17 cellular contexts compared by ENCODE assay signal in genomic region chr5:142801495-142801871, GRCh38. TPM values are rescaled to one million over a fixed set of nuclear protein-coding genes. Genes with fewer than 3 reads are reported as not detected.
DNase-seq lines count a peak whose midpoint lies in the region; ATAC-seq and TF ChIP-seq lines count a peak whose summit lies in the region.
"Had no signal": no experiment of that assay in that cellular context is flagged by ENCODE, and none has a peak within 500 bp of the region (broad histone marks: within the 10 kb centered on the region; RNA-seq: fewer than 3 reads in every experiment).

No MANE protein-coding gene starts in this region.

- H3K9me3 ChIP-seq in BLaER1 (no peaks in the 10 kb centered on the region), hepatocyte (ENCODE audit: low read depth) (no peaks in the 10 kb centered on the region), esophagus squamous epithelium (no peaks in the 10 kb centered on the region)
- no peaks in the 10 kb centered on the region for H3K9me3 ChIP-seq in CD4-positive, alpha-beta memory T cell (ENCODE audit: control insufficient read depth in 1 of 2, low read length in 2 of 2)
- H3K9me3 ChIP-seq: gastroesophageal sphincter, thoracic aorta had no signal

- H3K36me3 ChIP-seq in BLaER1, result no peaks in the 10 kb centered on the region
- no peaks in the 10 kb centered on the region for H3K36me3 ChIP-seq in CD4-positive, alpha-beta memory T cell (ENCODE audit: insufficient read depth, low read length)
- no peaks in the 10 kb centered on the region for H3K36me3 ChIP-seq in hepatocyte (replicated peaks; ENCODE audit: insufficient read depth, low read depth)
- no peaks in the 10 kb centered on the region for H3K36me3 ChIP-seq in esophagus squamous epithelium
- H3K36me3 ChIP-seq: gastroesophageal sphincter, thoracic aorta had no signal

- DNase-seq in CD4-positive, alpha-beta memory T cell, result no peak
- DNase-seq in activated B cell treated with CpG ODN at 0.5 μM for 24 hours (no peak), hepatocyte (ENCODE audit: low spot score) (no peak), lower leg skin (ENCODE audit: low spot score in 2 of 2) (no peak), esophagus squamous epithelium (lab: John Stamatoyannopoulos, UW) (no peak)
- DNase-seq: anterior cingulate cortex, Karpas-422, NCI-H1436, PC-3 had no signal

- no peaks in the 10 kb centered on the region for H3K27me3 Mint-ChIP-seq in CD4-positive, alpha-beta memory T cell
- H3K27me3 Mint-ChIP-seq in activated B cell treated with CpG ODN at 0.5 μM for 24 hours, result no peaks in the 10 kb centered on the region

- TF ChIP-seq POLR2A in lower leg skin (IDR thresholded peaks at IDR 0.05) (no peak), esophagus squamous epithelium (IDR thresholded peaks at IDR 0.05) (no peak)

- no peak overlapping the region for H3K4me3 ChIP-seq in BLaER1
- H3K4me3 ChIP-seq in CD4-positive, alpha-beta memory T cell (ENCODE audit: low read length in 2 of 2), result no peak overlapping the region
- no peak overlapping the region for H3K4me3 ChIP-seq in hepatocyte
- H3K4me3 ChIP-seq in lower leg skin (ENCODE audit: low read depth, poor library complexity, severe bottlenecking), result no peak overlapping the region
- H3K4me3 ChIP-seq in esophagus squamous epithelium, result no peak overlapping the region
- H3K4me3 ChIP-seq: gastroesophageal sphincter, GM23338, lung, thoracic aorta had no signal

- peak overlapping the region; percentile 63 for H3K4me2 ChIP-seq in BLaER1
- peak overlapping the region; percentile 12 for H3K4me2 ChIP-seq in hepatocyte
- H3K4me2 ChIP-seq: GM23338 had no signal

- peaks cover 85% of the 10 kb centered on the region for H3K79me2 ChIP-seq in hepatocyte

- H3K4me1 Mint-ChIP-seq in CD4-positive, alpha-beta memory T cell, result peaks cover 36 to 60% (median 47%) of the 10 kb centered on the region in 4 donors
- peaks cover 58% of the 10 kb centered on the region for H3K4me1 Mint-ChIP-seq in activated B cell treated with CpG ODN at 0.5 μM for 24 hours

- peak overlapping the region in 6 of 8 donors; percentile 54 to 83 (median 71) for H3K4me3 Mint-ChIP-seq in CD4-positive, alpha-beta memory T cell
- no peak overlapping the region for H3K4me3 Mint-ChIP-seq in activated B cell treated with CpG ODN at 0.5 μM for 24 hours
- H3K4me3 Mint-ChIP-seq: GM23338 had no signal

- H4K20me1 ChIP-seq in BLaER1 (no peaks in the 10 kb centered on the region; the same call in 1 of the 2 replicates), hepatocyte (ENCODE audit: insufficient read depth, poor library complexity, severe bottlenecking) (no peaks in the 10 kb centered on the region)

- no peak for TF ChIP-seq CTCF in activated B cell treated with CpG ODN at 0.5 μM for 24 hours (IDR thresholded peaks at IDR 0.05)
- no peak for TF ChIP-seq CTCF in hepatocyte (IDR thresholded peaks at IDR 0.05; ENCODE audit: poor library complexity)
- no peak for TF ChIP-seq CTCF in lower leg skin (IDR thresholded peaks at IDR 0.05)
- no peak for TF ChIP-seq CTCF in esophagus squamous epithelium (IDR thresholded peaks at IDR 0.05)

- CTCF ChIA-PET in CD4-positive, alpha-beta memory T cell (lab: Charles Lee; ENCODE audit: partially characterized antibody), result interaction anchor here (0.9 to 5.4 kb wide), 4 partner anchors 15 to 88 kb away, joined by 3 to 34 read pairs (median 4); partner anchors contain the start of gene ARHGAP26
- CTCF ChIA-PET in activated B cell treated with CpG ODN at 0.5 μM for 24 hours (lab: Charles Lee), result interaction anchor here (2.1 kb wide), 1 partner anchor 31 kb away, joined by 6 read pairs; the partner anchor contains the start of gene ARHGAP26

- no peaks in the 10 kb centered on the region for H3K9me2 ChIP-seq in hepatocyte (replicated peaks; ENCODE audit: insufficient read depth)

- peaks cover 0 to 4% of the 10 kb centered on the region in 2 donors for H3K36me3 Mint-ChIP-seq in CD4-positive, alpha-beta memory T cell
- H3K36me3 Mint-ChIP-seq in activated B cell treated with CpG ODN at 0.5 μM for 24 hours (ENCODE audit: low read depth), result no peaks in the 10 kb centered on the region

- peaks cover 37% of the 10 kb centered on the region for H3K4me1 ChIP-seq in BLaER1
- peaks cover 51% of the 10 kb centered on the region for H3K4me1 ChIP-seq in CD4-positive, alpha-beta memory T cell (ENCODE audit: insufficient read depth, low read length)
- peaks cover 7% of the 10 kb centered on the region for H3K4me1 ChIP-seq in hepatocyte (ENCODE audit: insufficient read depth)
- peaks cover 0 to 11% (median 2%) of the 10 kb centered on the region in 3 donors for H3K4me1 ChIP-seq in esophagus squamous epithelium

- no peak for ATAC-seq in activated B cell treated with CpG ODN at 0.5 μM for 24 hours (ENCODE audit: low read depth)
- ATAC-seq in GM21619 (IDR thresholded peaks at IDR 0.05; ENCODE audit: unreplicated experiment), result no peak
- no peak for ATAC-seq in GM19455 (IDR thresholded peaks at IDR 0.05; ENCODE audit: unreplicated experiment)
- ATAC-seq: gastroesophageal sphincter, GM23338, PC-3, SK-N-SH treated with all-trans-retinoic acid at 6 μM for 48 hours had no signal

- no peak overlapping the region for H2AFZ ChIP-seq in hepatocyte
- H2AFZ ChIP-seq: GM23338 had no signal

- WGBS in hepatocyte (ENCODE audit: low lambda C conversion rate, missing lambda C conversion rate), result 75% methylated on average over 4 of the region's 4 CpGs
- WGBS in lower leg skin, 2 donors, result 81 to 91% methylated on average over 4 of the region's 4 CpGs
- WGBS in esophagus squamous epithelium, 2 donors, result 82 to 86% methylated on average over 4 of the region's 4 CpGs

- H3K9me3 Mint-ChIP-seq in CD4-positive, alpha-beta memory T cell, result no peaks in the 10 kb centered on the region
- no peaks in the 10 kb centered on the region for H3K9me3 Mint-ChIP-seq in activated B cell treated with CpG ODN at 0.5 μM for 24 hours
- H3K9me3 Mint-ChIP-seq: GM23338 had no signal

- intact Hi-C loops in CD4-positive, alpha-beta memory T cell (cut with micrococcal nuclease), result no loop called here
- intact Hi-C loops in activated B cell treated with CpG ODN at 0.5 μM for 24 hours (cut with micrococcal nuclease), result loop anchor here (2.0 to 10.0 kb wide), 4 partner anchors 21 to 577 kb away; partner anchors contain the start of gene ARHGAP26
- intact Hi-C loops in lower leg skin (cut with DNase I; ENCODE audit: low total_unique reads), result no loop called here
- intact Hi-C loops in esophagus squamous epithelium (cut with DNase I), result no loop called here

- POLR2A ChIA-PET in CD4-positive, alpha-beta memory T cell (lab: Charles Lee; ENCODE audit: partially characterized antibody), result interaction anchor here (0.6 to 5.2 kb wide), 3 partner anchors 17 to 32 kb away, joined by 5 to 43 read pairs (median 21); partner anchors contain the start of gene ARHGAP26
- POLR2A ChIA-PET in activated B cell treated with CpG ODN at 0.5 μM for 24 hours (lab: Charles Lee), result interaction anchor here (1.2 to 2.1 kb wide), 2 partner anchors 7 to 31 kb away, joined by 5 to 18 read pairs; partner anchors contain the start of gene ARHGAP26

- H3K27me3 ChIP-seq in BLaER1, result no peaks in the 10 kb centered on the region
- H3K27me3 ChIP-seq in CD4-positive, alpha-beta memory T cell (ENCODE audit: insufficient read depth, low read length), result no peaks in the 10 kb centered on the region
- H3K27me3 ChIP-seq in hepatocyte, result no peaks in the 10 kb centered on the region
- no peaks in the 10 kb centered on the region for H3K27me3 ChIP-seq in esophagus squamous epithelium
- H3K27me3 ChIP-seq: gastroesophageal sphincter had no signal

- peak overlapping the region; percentile 81 to 96 (median 93) for H3K27ac Mint-ChIP-seq in CD4-positive, alpha-beta memory T cell
- peak overlapping the region; percentile 84 for H3K27ac Mint-ChIP-seq in activated B cell treated with CpG ODN at 0.5 μM for 24 hours
- H3K27ac Mint-ChIP-seq: GM23338 had no signal

- no peak overlapping the region for H3K9ac ChIP-seq in BLaER1

- H3K27ac ChIP-seq in BLaER1, result no peak overlapping the region
- H3K27ac ChIP-seq in CD4-positive, alpha-beta memory T cell (ENCODE audit: low read depth, low read length), result no peak overlapping the region
- H3K27ac ChIP-seq in hepatocyte, result no peak overlapping the region
- no peak overlapping the region for H3K27ac ChIP-seq in esophagus squamous epithelium
- H3K27ac ChIP-seq: gastroesophageal sphincter, thoracic aorta had no signal

RNA-seq across cellular contexts. Expression of gene ARHGAP26, which starts 31.3 kb away (rescaled TPM):
- 10 to 100 TPM; 22.6 to 22.7 TPM for total RNA-seq in CD4-positive, alpha-beta memory T cell
- polyA plus RNA-seq in CD4-positive, alpha-beta memory T cell, result 10 to 100 TPM in 1 of 2 donors, 1 to 10 TPM in 1; 2.0 to 11.9 TPM
- total RNA-seq in activated B cell treated with CpG ODN at 0.5 μM for 24 hours (14.0 and 20.9 TPM in 2 replicates), hepatocyte (16.5 and 20.0 TPM in 2 replicates), lower leg skin (10 to 100 TPM; 11.0 to 23.3 (median 14.3) TPM), esophagus squamous epithelium (10 to 100 TPM in 3 of 4 donors, 1 to 10 TPM in 1; 4.4 to 18.7 (median 15.4) TPM)
- polyA plus RNA-seq in hepatocyte, result 11.7 and 19.8 TPM in 2 replicates
